ENCODE assay signal across 24 cellular contexts in genomic region chr21:39218082-39218409, GRCh38.
"Had no signal": no experiment of that assay in that cellular context is flagged by ENCODE, and none has a peak within 500 bp of the region (broad histone marks: within the 10 kb centered on the region; RNA-seq: fewer than 3 reads in every experiment).

No MANE protein-coding gene starts in this region.

- H3K9me3 Mint-ChIP-seq: activated CD4-positive, alpha-beta memory T cell treated with anti-CD3 and anti-CD28 coated beads for 36 hours; activated CD4-positive, alpha-beta T cell treated with anti-CD3 and anti-CD28 coated beads, Interleukin-2, amount 10 ng/mL, durations not matched to agents 7 days and 5 days; activated naive CD4-positive, alpha-beta T cell treated with anti-CD3 and anti-CD28 coated beads, Interleukin-2, amount 10 ng/mL, durations not matched to agents 7 days and 5 days; activated naive CD8-positive, alpha-beta T cell treated with anti-CD3 and anti-CD28 coated beads for 36 hours; activated T-helper 17 cell treated with anti-CD3 and anti-CD28 coated beads, Interleukin-2, amount 50 U/mL, for 72 hours; T-cell had no signal

- H3K4me3 Mint-ChIP-seq: activated CD4-positive, alpha-beta memory T cell treated with anti-CD3 and anti-CD28 coated beads for 36 hours; activated CD4-positive, alpha-beta T cell treated with anti-CD3 and anti-CD28 coated beads, Interleukin-2, amount 10 ng/mL, durations not matched to agents 7 days and 5 days; activated naive CD4-positive, alpha-beta T cell treated with anti-CD3 and anti-CD28 coated beads, Interleukin-2, amount 10 ng/mL, durations not matched to agents 7 days and 5 days; activated naive CD8-positive, alpha-beta T cell treated with anti-CD3 and anti-CD28 coated beads for 36 hours; activated T-helper 17 cell treated with anti-CD3 and anti-CD28 coated beads, Interleukin-2, amount 50 U/mL, for 72 hours; T-cell had no signal

- ATAC-seq: activated T-helper 17 cell treated with anti-CD3 and anti-CD28 coated beads, Interleukin-2, amount 50 U/mL, for 72 hours; Right ventricle myocardium inferior; T-cell had no signal

- H3K4me3 ChIP-seq: SK-N-MC had no signal

- FAIRE-seq: colon, TTC549 had no signal

- H3K27me3 Mint-ChIP-seq: activated CD4-positive, alpha-beta memory T cell treated with anti-CD3 and anti-CD28 coated beads for 36 hours; activated CD4-positive, alpha-beta T cell treated with anti-CD3 and anti-CD28 coated beads, Interleukin-2, amount 10 ng/mL, durations not matched to agents 7 days and 5 days; activated naive CD4-positive, alpha-beta T cell treated with anti-CD3 and anti-CD28 coated beads, Interleukin-2, amount 10 ng/mL, durations not matched to agents 7 days and 5 days; activated naive CD8-positive, alpha-beta T cell treated with anti-CD3 and anti-CD28 coated beads for 36 hours; activated T-helper 17 cell treated with anti-CD3 and anti-CD28 coated beads, Interleukin-2, amount 50 U/mL, for 72 hours; T-cell had no signal

- DNase-seq: activated CD4-positive, alpha-beta memory T cell treated with anti-CD3 and anti-CD28 coated beads for 36 hours; activated CD4-positive, alpha-beta T cell treated with anti-CD3 and anti-CD28 coated beads, Interleukin-2, amount 10 ng/mL, durations not matched to agents 7 days and 5 days; activated CD4-positive, CD25-positive, alpha-beta regulatory T cell; activated gamma-delta T cell treated with Interleukin-2 at 50 U/mL for 16 hours; activated naive CD4-positive, alpha-beta T cell treated with anti-CD3 and anti-CD28 coated beads, Interleukin-2, amount 10 ng/mL, durations not matched to agents 7 days and 5 days; activated naive CD8-positive, alpha-beta T cell treated with anti-CD3 and anti-CD28 coated beads for 36 hours; activated T-cell treated with anti-CD3 and anti-CD28 coated beads for 4 hours; activated T-cell treated with anti-CD3 and anti-CD28 coated beads, Interleukin-2, amount 50 U/mL, for 48 hours; cerebellar nuclear complex; KG1; NCI-H1092; NCI-H1436; NCI-H1930; NCI-H345; NCI-H510A; NCI-H526 treated with DMSO at 0.1 percent for 48 hours; RPMI8226; T-cell; T1000 had no signal

- H3K27ac Mint-ChIP-seq: activated CD4-positive, alpha-beta memory T cell treated with anti-CD3 and anti-CD28 coated beads for 36 hours; activated CD4-positive, alpha-beta T cell treated with anti-CD3 and anti-CD28 coated beads, Interleukin-2, amount 10 ng/mL, durations not matched to agents 7 days and 5 days; activated naive CD4-positive, alpha-beta T cell treated with anti-CD3 and anti-CD28 coated beads, Interleukin-2, amount 10 ng/mL, durations not matched to agents 7 days and 5 days; activated naive CD8-positive, alpha-beta T cell treated with anti-CD3 and anti-CD28 coated beads for 36 hours; activated T-helper 17 cell treated with anti-CD3 and anti-CD28 coated beads, Interleukin-2, amount 50 U/mL, for 72 hours; T-cell had no signal

- H3K27ac ChIP-seq: SK-N-MC had no signal
